ENCODE assay signal across 8 cellular contexts in genomic region chr20:45779011-45779915, GRCh38. TPM values are rescaled to one million over a fixed set of nuclear protein-coding genes. Genes with fewer than 3 reads are reported as not detected.
DNase-seq lines count a peak whose midpoint lies in the region; TF ChIP-seq lines count a peak whose summit lies in the region.

No MANE protein-coding gene starts in this region.

- H3K9ac ChIP-seq in KMS-11: no peak overlapping the region

- H4K20me1 ChIP-seq in KMS-11 (ENCODE audit: insufficient read depth): no peaks in the 10 kb centered on the region

- peaks cover 12% of the 10 kb centered on the region for H3K4me1 Mint-ChIP-seq in mesothelial cell of epicardium
- H3K4me1 Mint-ChIP-seq in CD4-positive, alpha-beta memory T cell: peaks cover 5 to 8% (median 6%) of the 10 kb centered on the region in 4 donors

- no peaks in the 10 kb centered on the region for H3K27me3 Mint-ChIP-seq in mesothelial cell of epicardium (ENCODE audit: low read depth)
- peaks cover 7 to 11% of the 10 kb centered on the region in 2 donors for H3K27me3 Mint-ChIP-seq in CD4-positive, alpha-beta memory T cell

- no peak overlapping the region for H3K4me3 ChIP-seq in KMS-11 (IDR thresholded peaks at IDR 0.05; ENCODE audit: insufficient read depth, low read depth, low read length)
- peak overlapping the region; percentile 38 for H3K4me3 ChIP-seq in coronary artery
- H3K4me3 ChIP-seq in CD4-positive, alpha-beta memory T cell (ENCODE audit: low read length in 2 of 2): no peak overlapping the region

- no peaks in the 10 kb centered on the region for H3K27me3 ChIP-seq in KMS-11 (ENCODE audit: insufficient read depth, low read depth)
- no peaks in the 10 kb centered on the region for H3K27me3 ChIP-seq in CD4-positive, alpha-beta memory T cell (ENCODE audit: insufficient read depth, low read length)

- H2AFZ ChIP-seq in KMS-11 (ENCODE audit: low read depth): peak overlapping the region; percentile 45

- POLR2A ChIA-PET in CD4-positive, alpha-beta memory T cell (lab: Charles Lee; ENCODE audit: partially characterized antibody): no interaction called here

- CTCF ChIA-PET in CD4-positive, alpha-beta memory T cell (lab: Charles Lee; ENCODE audit: partially characterized antibody): interaction anchor here (0.8 to 2.8 kb wide), 4 partner anchors 8 to 460 kb away, joined by 3 to 23 read pairs (median 6); no protein-coding TSS in a partner anchor

- H3K4me2 ChIP-seq in KMS-11: peak overlapping the region; percentile 46; the same call in 1 of the 2 replicates

- DNase-seq in 8988T (peak; percentile 46), coronary artery (ENCODE audit: low spot score) (peak; percentile 95), mesothelial cell of epicardium (ENCODE audit: low spot score in 2 of 2, unreplicated experiment in 2 of 2) (no peak), NCI-H1092 (lab: John Stamatoyannopoulos, UW) (no peak)
- no peak for DNase-seq in stimulated activated CD4-positive, alpha-beta T cell treated with anti-CD3 and anti-CD28 coated beads, Interleukin-1b, Interleukin-23, amount 100 ng/mL, for 48 hours
- no peak for DNase-seq in CD4-positive, alpha-beta memory T cell
- no peak for DNase-seq in activated CD4-positive, alpha-beta T cell treated with anti-CD3 and anti-CD28 coated beads, Interleukin-2, amount 50 U/mL, for 1 hour

- H3K9me3 Mint-ChIP-seq in mesothelial cell of epicardium: no peaks in the 10 kb centered on the region
- peaks cover 0 to 2% (median 0%) of the 10 kb centered on the region in 8 donors for H3K9me3 Mint-ChIP-seq in CD4-positive, alpha-beta memory T cell

- no peaks in the 10 kb centered on the region for H3K36me3 ChIP-seq in KMS-11 (ENCODE audit: insufficient read depth)
- no peaks in the 10 kb centered on the region for H3K36me3 ChIP-seq in CD4-positive, alpha-beta memory T cell (ENCODE audit: insufficient read depth, low read length)

- intact Hi-C loops in CD4-positive, alpha-beta memory T cell (cut with micrococcal nuclease): no loop called here

- H3K27ac Mint-ChIP-seq in mesothelial cell of epicardium: peak overlapping the region; percentile 55
- H3K27ac Mint-ChIP-seq in CD4-positive, alpha-beta memory T cell: no peak overlapping the region

- H3K9me3 ChIP-seq in CD4-positive, alpha-beta memory T cell (ENCODE audit: control insufficient read depth in 1 of 2, low read length in 2 of 2): no peaks in the 10 kb centered on the region

- H3K79me2 ChIP-seq in KMS-11 (ENCODE audit: insufficient read depth, low read depth): no peaks in the 10 kb centered on the region

- H3K4me1 ChIP-seq in KMS-11 (ENCODE audit: low read depth, poor library complexity, severe bottlenecking): peaks cover 24% of the 10 kb centered on the region
- H3K4me1 ChIP-seq in CD4-positive, alpha-beta memory T cell (ENCODE audit: insufficient read depth, low read length): no peaks in the 10 kb centered on the region

- no peaks in the 10 kb centered on the region for H3K36me3 Mint-ChIP-seq in mesothelial cell of epicardium
- no peaks in the 10 kb centered on the region for H3K36me3 Mint-ChIP-seq in CD4-positive, alpha-beta memory T cell

- TF ChIP-seq CTCF in KMS-11 (conservative IDR thresholded peaks at IDR 0.05; ENCODE audit: low read depth, low read length): no peak
- TF ChIP-seq CTCF in coronary artery (IDR thresholded peaks at IDR 0.05): no peak
- TF ChIP-seq CTCF in mesothelial cell of epicardium (IDR thresholded peaks at IDR 0.05; ENCODE audit: unreplicated experiment): no peak

- H3K27ac ChIP-seq in KMS-11: peak overlapping the region; percentile 55
- peak overlapping the region; percentile 93 to 98 for H3K27ac ChIP-seq in coronary artery
- H3K27ac ChIP-seq in CD4-positive, alpha-beta memory T cell (ENCODE audit: low read depth, low read length): no peak overlapping the region

- no peak overlapping the region for H3K4me3 Mint-ChIP-seq in mesothelial cell of epicardium
- no peak overlapping the region for H3K4me3 Mint-ChIP-seq in CD4-positive, alpha-beta memory T cell

RNA-seq across cellular contexts. Expression of gene WFDC3, which starts 12.4 kb away (rescaled TPM):
- total RNA-seq in mesothelial cell of epicardium: 0.45 TPM in 1 of 3 replicates, not detected in the others
- not detected for total RNA-seq in CD4-positive, alpha-beta memory T cell
- polyA plus RNA-seq in CD4-positive, alpha-beta memory T cell: not detected

RNA-seq across cellular contexts. Expression of gene DNTTIP1, which starts 12.5 kb away (rescaled TPM):
- total RNA-seq in mesothelial cell of epicardium: 25.9 to 28.9 TPM (median 26.5 TPM) in 3 replicates
- 10 to 100 TPM; 18.6 TPM for total RNA-seq in CD4-positive, alpha-beta memory T cell
- 10 to 100 TPM; 37.3 to 49.9 TPM for polyA plus RNA-seq in CD4-positive, alpha-beta memory T cell

RNA-seq across cellular contexts. Expression of gene UBE2C, which starts 33.2 kb away (rescaled TPM):
- total RNA-seq in mesothelial cell of epicardium: 48.1 to 50.2 TPM (median 48.3 TPM) in 3 replicates
- under 1 TPM; 0.55 to 0.61 TPM for total RNA-seq in CD4-positive, alpha-beta memory T cell
- under 1 TPM in 1 of 2 donors, not detected in 1; 0.36 TPM for polyA plus RNA-seq in CD4-positive, alpha-beta memory T cell

RNA-seq across cellular contexts. Expression of gene TNNC2, which starts 47.8 kb away (rescaled TPM):
- 0.54 to 0.79 TPM in 2 of 3 replicates, not detected in the other for total RNA-seq in mesothelial cell of epicardium
- not detected for total RNA-seq in CD4-positive, alpha-beta memory T cell
- under 1 TPM; 0.61 to 0.67 TPM for polyA plus RNA-seq in CD4-positive, alpha-beta memory T cell

RNA-seq across cellular contexts. Expression of gene SNX21, which starts 54.3 kb away (rescaled TPM):
- 15.8 to 21.0 TPM (median 17.3 TPM) in 3 replicates for total RNA-seq in mesothelial cell of epicardium
- total RNA-seq in CD4-positive, alpha-beta memory T cell: 1 to 10 TPM; 2.6 to 3.5 TPM
- polyA plus RNA-seq in CD4-positive, alpha-beta memory T cell: 1 to 10 TPM in 1 of 2 donors, under 1 TPM in 1; 0.20 to 1.8 TPM

Comparison
In these comparisons a context has a peak if more than half of its experiments do, and no peak if none do; other contexts are left out.
1. DNase-seq: peak in 8988T (single experiment) and coronary artery (single experiment); none in mesothelial cell of epicardium (0 of 2), NCI-H1092 (single experiment), stimulated activated CD4-positive, alpha-beta T cell treated with anti-CD3 and anti-CD28 coated beads, Interleukin-1b, Interleukin-23, amount 100 ng/mL, for 48 hours (single experiment), CD4-positive, alpha-beta memory T cell (0 of 5) and activated CD4-positive, alpha-beta T cell treated with anti-CD3 and anti-CD28 coated beads, Interleukin-2, amount 50 U/mL, for 1 hour (single experiment).
2. RNA of gene UBE2C, which starts 33.2 kb away (total RNA-seq): 48.1 to 50.2 TPM in mesothelial cell of epicardium; 0.55 to 0.61 TPM in CD4-positive, alpha-beta memory T cell; every median in the first group is over 10 times any median in the second.